ENCODE assay signal across 23 cellular contexts in genomic region chr15:85821545-85821944, GRCh38. TPM values are rescaled to one million over a fixed set of nuclear protein-coding genes. Genes with fewer than 3 reads are reported as not detected.
A peak's percentile ranks its signal among the peaks of the same experiment; 100 is the strongest.
DNase-seq lines count a peak whose midpoint lies in the region; ATAC-seq, FAIRE-seq and TF ChIP-seq lines count a peak whose summit lies in the region.
"Had no signal": no experiment of that assay in that cellular context is flagged by ENCODE, and none has a peak within 500 bp of the region (broad histone marks: within the 10 kb centered on the region; RNA-seq: fewer than 3 reads in every experiment).

No MANE protein-coding gene starts in this region.

- no peaks in the 10 kb centered on the region for H3K27me3 ChIP-seq in endodermal cell (ENCODE audit: control insufficient read depth, insufficient read depth, low read length, poor library complexity, severe bottlenecking)
- no peaks in the 10 kb centered on the region for H3K27me3 ChIP-seq in dorsolateral prefrontal cortex
- H3K27me3 ChIP-seq in suprapubic skin = no peaks in the 10 kb centered on the region

- intact Hi-C loops in dorsolateral prefrontal cortex (cut with DNase I) = no loop called here

- no peaks in the 10 kb centered on the region for H3K4me1 ChIP-seq in endodermal cell (ENCODE audit: control insufficient read depth, insufficient read depth, low read length)
- H3K4me1 ChIP-seq in suprapubic skin = no peaks in the 10 kb centered on the region
- H3K4me1 ChIP-seq: A549, HAP-1 had no signal

- H3K9me3 ChIP-seq in endodermal cell (ENCODE audit: control insufficient read depth, low read length) = no peaks in the 10 kb centered on the region
- no peaks in the 10 kb centered on the region for H3K9me3 ChIP-seq in suprapubic skin
- H3K9me3 ChIP-seq: A549, HAP-1 had no signal

- H3K9me3 Mint-ChIP-seq in endodermal cell (no peaks in the 10 kb centered on the region), neural crest cell (no peaks in the 10 kb centered on the region)
- H3K9me3 Mint-ChIP-seq: CD4-positive, alpha-beta memory T cell; HFFc6 had no signal

- H3K36me3 ChIP-seq in endodermal cell (ENCODE audit: control insufficient read depth, insufficient read depth, low read length) (no peaks in the 10 kb centered on the region), suprapubic skin (no peaks in the 10 kb centered on the region)
- H3K36me3 ChIP-seq: HAP-1 had no signal

- no peaks in the 10 kb centered on the region for H3K4me1 Mint-ChIP-seq in endodermal cell
- peaks cover 4% of the 10 kb centered on the region for H3K4me1 Mint-ChIP-seq in neural crest cell
- H3K4me1 Mint-ChIP-seq: CD4-positive, alpha-beta memory T cell had no signal

- TF ChIP-seq POLR2A in suprapubic skin (IDR thresholded peaks at IDR 0.05) = no peak

- H3K27me3 Mint-ChIP-seq in endodermal cell (ENCODE audit: insufficient read depth) (no peaks in the 10 kb centered on the region), neural crest cell (ENCODE audit: low read depth) (no peaks in the 10 kb centered on the region)

- no peak for DNase-seq in GM19239 (ENCODE audit: insufficient read length, low spot score)
- DNase-seq in endodermal cell = peak; percentile 9
- DNase-seq in neural crest cell (ENCODE audit: low read depth, low spot score) = no peak
- peak; percentile 75 for DNase-seq in putamen (ENCODE audit: low spot score)
- no peak for DNase-seq in dorsolateral prefrontal cortex
- no peak for DNase-seq in DMS153 (lab: John Stamatoyannopoulos, UW)
- no peak for DNase-seq in suprapubic skin (ENCODE audit: low spot score in 2 of 2)
- DNase-seq: 8988T; ACHN; AML-193; C1 segment of cervical spinal cord; Calu3; CD4-positive, alpha-beta memory T cell; COR-L47; DND-41; GOT3; HFFc6 had no signal

- no peak for TF ChIP-seq CTCF in endodermal cell (conservative IDR thresholded peaks at IDR 0.05)
- no peak for TF ChIP-seq CTCF in neural crest cell (conservative IDR thresholded peaks at IDR 0.05)
- no peak for TF ChIP-seq CTCF in dorsolateral prefrontal cortex (IDR thresholded peaks at IDR 0.05 in 54 of 56, conservative IDR thresholded peaks at IDR 0.05 in 2 of 56; ENCODE audit: low read depth in 1 of 56, partially characterized antibody in 56 of 56)
- no peak for TF ChIP-seq CTCF in suprapubic skin (IDR thresholded peaks at IDR 0.05)

- no peak overlapping the region for H3K27ac Mint-ChIP-seq in endodermal cell
- peak overlapping the region; percentile 15 for H3K27ac Mint-ChIP-seq in neural crest cell (ENCODE audit: unreplicated experiment)
- H3K27ac Mint-ChIP-seq: CD4-positive, alpha-beta memory T cell; HFFc6 had no signal

- H3K36me3 Mint-ChIP-seq in endodermal cell (ENCODE audit: low read depth) (no peaks in the 10 kb centered on the region), neural crest cell (ENCODE audit: low read depth) (no peaks in the 10 kb centered on the region)
- H3K36me3 Mint-ChIP-seq: CD4-positive, alpha-beta memory T cell had no signal

- H3K4me3 ChIP-seq in endodermal cell (ENCODE audit: low read length) = no peak overlapping the region
- H3K4me3 ChIP-seq in dorsolateral prefrontal cortex = no peak overlapping the region
- H3K4me3 ChIP-seq in suprapubic skin = no peak overlapping the region
- H3K4me3 ChIP-seq: A549, HAP-1 had no signal

- 91 to 95% methylated on average over 6 of the region's 6 CpGs for WGBS in endodermal cell (ENCODE audit: insufficient coverage in 1 of 2, insufficient read length in 1 of 2), 2 experiments
- 75% methylated on average over 6 of the region's 6 CpGs for WGBS in suprapubic skin

- H3K9ac ChIP-seq in endodermal cell (ENCODE audit: extremely low read depth, low read length, poor library complexity, severe bottlenecking) = no peak overlapping the region

- H3K4me3 Mint-ChIP-seq in endodermal cell (no peak overlapping the region), neural crest cell (no peak overlapping the region)
- H3K4me3 Mint-ChIP-seq: CD4-positive, alpha-beta memory T cell; HFFc6 had no signal

- no peak for TF ChIP-seq EP300 in suprapubic skin (IDR thresholded peaks at IDR 0.05)

- ATAC-seq in GM21786 (IDR thresholded peaks at IDR 0.05; ENCODE audit: unreplicated experiment) = no peak
- ATAC-seq: A549 had no signal

- peak; percentile 18 for FAIRE-seq in GM19239 (lab: Jason Lieb, UNC)
- FAIRE-seq: A549, G401.6, GM12892, H54 had no signal

- H3K27ac ChIP-seq in endodermal cell (ENCODE audit: low read depth, low read length) (no peak overlapping the region), dorsolateral prefrontal cortex (no peak overlapping the region), suprapubic skin (no peak overlapping the region)
- H3K27ac ChIP-seq: A549 had no signal

RNA-seq across cellular contexts. Expression of gene KLHL25, which starts 26.8 kb away (rescaled TPM):
- total RNA-seq in endodermal cell (10 to 100 TPM; 13.3 TPM), neural crest cell (17.9 and 19.3 TPM in 2 replicates), dorsolateral prefrontal cortex (10 to 100 TPM in 75 of 120 experiments, 1 to 10 TPM in 45; 6.4 to 24.6 (median 10.7) TPM), suprapubic skin (10 to 100 TPM; 14.4 to 24.8 (median 18.5) TPM)
- 20.3 TPM for polyA plus RNA-seq in endodermal cell (2013, experiment 1 of 2)
- 19.7 TPM for polyA plus RNA-seq in endodermal cell (2013, experiment 2 of 2)

Comparison
In these comparisons a context has a peak if more than half of its experiments do, and no peak if none do; other contexts are left out.
1. DNase-seq: peak in endodermal cell (single experiment) and putamen (single experiment); none in GM19239 (single experiment), neural crest cell (single experiment), dorsolateral prefrontal cortex (0 of 10), DMS153 (single experiment) and suprapubic skin (0 of 2).